Comparison of ENCODE assay signal across 24 cellular contexts in genomic region chr12:132089407-132089910, GRCh38.
"Had no signal": no experiment of that assay in that cellular context is flagged by ENCODE, and none has a peak within 500 bp of the region (broad histone marks: within the 10 kb centered on the region; RNA-seq: fewer than 3 reads in every experiment).

No MANE protein-coding gene starts in this region.

- H3K4me1 ChIP-seq: pancreas had no signal

- H3K4me3 ChIP-seq: cardiac muscle cell, dorsolateral prefrontal cortex, esophagus squamous epithelium, heart right ventricle, pancreas, psoas muscle, right atrium auricular region, spleen, upper lobe of right lung had no signal

- H3K27me3 ChIP-seq: cardiac muscle cell, dorsolateral prefrontal cortex, esophagus squamous epithelium, heart right ventricle, pancreas, right atrium auricular region, spleen, upper lobe of right lung had no signal

- H3K36me3 ChIP-seq: pancreas had no signal

- H3K27ac ChIP-seq: cardiac muscle cell, dorsolateral prefrontal cortex, esophagus squamous epithelium, heart right ventricle, pancreas, psoas muscle, right atrium auricular region, spleen, upper lobe of right lung had no signal

- DNase-seq: activated CD4-positive, alpha-beta memory T cell treated with anti-CD3 and anti-CD28 coated beads, Interleukin-2, amount 10 ng/mL, durations not matched to agents 7 days and 5 days; activated CD4-positive, alpha-beta T cell treated with anti-CD3 and anti-CD28 coated beads for 48 hours; activated effector memory CD4-positive, alpha-beta T cell treated with Interleukin-2 at 50 U/mL for 16 hours; activated naive CD4-positive, alpha-beta T cell treated with anti-CD3 and anti-CD28 coated beads, Interleukin-2, amount 10 ng/mL, durations not matched to agents 7 days and 5 days; activated T-cell treated with anti-CD3 and anti-CD28 coated beads, Interleukin-2, amount 50 U/mL, for 72 hours; amygdala; dorsolateral prefrontal cortex; effector memory CD8-positive, alpha-beta T cell; esophagus squamous epithelium; foreskin fibroblast; heart right ventricle; islet precursor cell; left cardiac atrium; mesenchymal stem cell; nephron progenitor cell; pancreas; psoas muscle; spleen; stimulated activated CD4-positive, alpha-beta T cell treated with anti-CD3 and anti-CD28 coated beads, Interleukin-4, amount 100 ng/mL, for 24 hours; stimulated activated naive CD8-positive, alpha-beta T cell treated with anti-CD3 and anti-CD28 coated beads, Interleukin-15, Interleukin-2, amounts not matched to agents 100 U/mL and 50 U/mL, for 24 hours; T-helper 1 cell; upper lobe of right lung had no signal

- ATAC-seq: activated T-cell treated with anti-CD3 and anti-CD28 coated beads, Interleukin-2, amount 50 U/mL, for 72 hours; effector memory CD8-positive, alpha-beta T cell; heart right ventricle; left cardiac atrium; pancreas; psoas muscle; stimulated activated naive CD8-positive, alpha-beta T cell treated with anti-CD3 and anti-CD28 coated beads, Interleukin-15, Interleukin-2, amounts not matched to agents 100 U/mL and 50 U/mL, for 24 hours; upper lobe of right lung had no signal

- H3K9me3 ChIP-seq: esophagus squamous epithelium, heart right ventricle, pancreas, psoas muscle, right atrium auricular region, spleen, upper lobe of right lung had no signal
